Comparison of ENCODE assay signal across 11 cellular contexts in the genomic region with DNA sequence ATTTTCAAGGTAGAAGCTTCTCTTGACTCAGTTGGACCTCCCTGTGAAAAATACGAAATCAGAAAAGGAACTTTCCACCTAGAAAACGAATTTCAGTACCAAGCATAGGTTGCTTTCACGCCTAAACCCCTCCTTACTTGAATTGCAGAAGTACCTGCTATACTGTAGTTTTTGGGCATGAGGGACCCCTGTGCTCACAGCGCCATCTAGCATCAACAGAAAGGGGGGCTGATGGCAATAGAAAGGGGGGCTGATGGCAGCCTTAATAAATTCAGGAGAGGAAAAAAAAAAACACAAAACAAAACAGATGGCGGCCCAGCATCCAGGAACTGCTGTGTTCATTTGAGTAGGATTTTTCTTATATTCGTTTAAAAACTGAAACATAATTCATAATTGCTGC.
A peak's percentile ranks its signal among the peaks of the same experiment; 100 is the strongest.
DNase-seq lines count a peak whose midpoint lies in the region; ATAC-seq and TF ChIP-seq lines count a peak whose summit lies in the region.
"Had no signal": no experiment of that assay in that cellular context is flagged by ENCODE, and none has a peak within 500 bp of the region (broad histone marks: within the 10 kb centered on the region; RNA-seq: fewer than 3 reads in every experiment).

No MANE protein-coding gene starts in this region.

- DNase-seq in SK-N-SH: no peak
- no peak for DNase-seq in hepatocyte (ENCODE audit: low spot score)
- no peak for DNase-seq in stimulated activated CD4-positive, alpha-beta T cell treated with anti-CD3 and anti-CD28 coated beads, Interleukin-4, amount 100 ng/mL, for 24 hours
- no peak for DNase-seq in stimulated activated CD4-positive, alpha-beta T cell treated with anti-CD3 and anti-CD28 coated beads, Interleukin-2, amount 100 ng/mL, for 24 hours
- DNase-seq in EL: no peak
- DNase-seq: NCI-H1417 treated with DMSO at 0.1 percent for 48 hours had no signal

- H3K4me1 ChIP-seq in SK-N-SH (ENCODE audit: control insufficient read depth in 1 of 2, insufficient read depth in 2 of 2, low read depth in 1 of 2, low read length in 1 of 2) (no peaks in the 10 kb centered on the region), hepatocyte (ENCODE audit: insufficient read depth) (no peaks in the 10 kb centered on the region), rectal smooth muscle tissue (ENCODE audit: control insufficient read depth, insufficient read depth, low read length) (no peaks in the 10 kb centered on the region)

- no peak overlapping the region for H3K27ac ChIP-seq in SK-N-SH (ENCODE audit: low read depth in 2 of 2, low read length in 1 of 2)
- peak overlapping the region; percentile 54 for H3K27ac ChIP-seq in VCaP
- peak overlapping the region; percentile 91 for H3K27ac ChIP-seq in hepatocyte
- H3K27ac ChIP-seq in rectal smooth muscle tissue (ENCODE audit: low read depth, low read length): no peak overlapping the region
- H3K27ac ChIP-seq: neutrophil, SK-N-MC had no signal

- TF ChIP-seq CTCF in SK-N-SH (IDR thresholded peaks at IDR 0.05) (peak; percentile 20), VCaP (conservative IDR thresholded peaks at IDR 0.05) (no peak), hepatocyte (IDR thresholded peaks at IDR 0.05; ENCODE audit: poor library complexity) (peak; percentile 16)

- no peaks in the 10 kb centered on the region for H4K20me1 ChIP-seq in SK-N-SH (ENCODE audit: insufficient read depth)
- no peaks in the 10 kb centered on the region for H4K20me1 ChIP-seq in hepatocyte (ENCODE audit: insufficient read depth, poor library complexity, severe bottlenecking)

- peak overlapping the region; percentile 84; the same call in 1 of the 2 replicates for H2AFZ ChIP-seq in SK-N-SH (ENCODE audit: low read depth)
- H2AFZ ChIP-seq in hepatocyte: peak overlapping the region; percentile 56

- 17% methylated on average over 6 of the region's 6 CpGs for WGBS in SK-N-SH (ENCODE audit: low lambda C conversion rate)
- WGBS in hepatocyte (ENCODE audit: low lambda C conversion rate, missing lambda C conversion rate): 21% methylated on average over 6 of the region's 6 CpGs

- H3K9me2 ChIP-seq in SK-N-SH (no peaks in the 10 kb centered on the region), hepatocyte (replicated peaks; ENCODE audit: insufficient read depth) (no peaks in the 10 kb centered on the region)

- no peaks in the 10 kb centered on the region for H3K9me3 ChIP-seq in SK-N-SH
- H3K9me3 ChIP-seq in hepatocyte (ENCODE audit: low read depth): no peaks in the 10 kb centered on the region
- H3K9me3 ChIP-seq: neutrophil had no signal

- CTCF ChIA-PET in SK-N-SH (lab: Yijun Ruan, JAX): no interaction called here

- no peak for ATAC-seq in SK-N-SH treated with all-trans-retinoic acid at 6 μM for 48 hours

- no peaks in the 10 kb centered on the region for H3F3A ChIP-seq in SK-N-SH (replicated peaks; ENCODE audit: insufficient read depth)

- POLR2A ChIA-PET in SK-N-SH (lab: Yijun Ruan, JAX): no interaction called here

- H3K9ac ChIP-seq in SK-N-SH (no peak overlapping the region), rectal smooth muscle tissue (ENCODE audit: low read length) (no peak overlapping the region)

- TF ChIP-seq EP300 in SK-N-SH (IDR thresholded peaks at IDR 0.05; ENCODE audit: borderline replicate concordance in 1 of 2, low read depth in 1 of 2, low read length in 1 of 2): no peak

- H3K79me2 ChIP-seq in SK-N-SH (ENCODE audit: insufficient read depth) (no peaks in the 10 kb centered on the region), hepatocyte (no peaks in the 10 kb centered on the region)

- H3K36me3 ChIP-seq in SK-N-SH (replicated peaks in 1 of 2; ENCODE audit: control insufficient read depth in 1 of 2, insufficient read depth in 2 of 2, low read length in 1 of 2) (no peaks in the 10 kb centered on the region), hepatocyte (replicated peaks; ENCODE audit: insufficient read depth, low read depth) (no peaks in the 10 kb centered on the region), rectal smooth muscle tissue (ENCODE audit: control insufficient read depth, insufficient read depth, low read length) (no peaks in the 10 kb centered on the region)
- H3K36me3 ChIP-seq: neutrophil had no signal

- H3K4me2 ChIP-seq in SK-N-SH: 0 out of 2 replicates have a peak overlapping the region, but pooled peaks have one; percentile 61
- H3K4me2 ChIP-seq in hepatocyte: peak overlapping the region; percentile 68

- H3K27me3 ChIP-seq in SK-N-SH (ENCODE audit: insufficient read depth): no peaks in the 10 kb centered on the region
- no peaks in the 10 kb centered on the region for H3K27me3 ChIP-seq in hepatocyte
- no peaks in the 10 kb centered on the region for H3K27me3 ChIP-seq in rectal smooth muscle tissue (ENCODE audit: control insufficient read depth, insufficient read depth, low read length)

- TF ChIP-seq RAD21 in SK-N-SH (IDR thresholded peaks at IDR 0.05; ENCODE audit: low read length): no peak

- peak overlapping the region in 1 of 2 experiments; percentile 49; a peak in 3 of 4 replicates for H3K4me3 ChIP-seq in SK-N-SH (ENCODE audit: low read depth in 2 of 2, low read length in 1 of 2)
- peak overlapping the region; percentile 27 for H3K4me3 ChIP-seq in hepatocyte
- peak overlapping the region; percentile 57 for H3K4me3 ChIP-seq in rectal smooth muscle tissue (ENCODE audit: low read length)
- H3K4me3 ChIP-seq: SK-N-MC had no signal

TF ChIP-seq in SK-N-SH, 30 proteins besides CTCF, POLR2A, EP300 and RAD21:
- TF ChIP-seq EZH2phosphoT487 (IDR thresholded peaks at IDR 0.05; ENCODE audit: borderline replicate concordance, low read depth) (no peak), SMC3 (IDR thresholded peaks at IDR 0.05; ENCODE audit: low read depth, low read length) (no peak), POLR2AphosphoS5 (IDR thresholded peaks at IDR 0.05; ENCODE audit: low read depth, low read length) (no peak), SIN3A (IDR thresholded peaks at IDR 0.05; ENCODE audit: borderline replicate concordance, low read depth, low read length) (no peak)
TF ChIP-seq in SK-N-SH: peak in this region for 0.

TF ChIP-seq in SK-N-SH treated with all-trans-retinoic acid at 6 μM for 48 hours, 23 proteins besides CTCF, POLR2A, EP300 and RAD21:
- TF ChIP-seq, protein P1, sequence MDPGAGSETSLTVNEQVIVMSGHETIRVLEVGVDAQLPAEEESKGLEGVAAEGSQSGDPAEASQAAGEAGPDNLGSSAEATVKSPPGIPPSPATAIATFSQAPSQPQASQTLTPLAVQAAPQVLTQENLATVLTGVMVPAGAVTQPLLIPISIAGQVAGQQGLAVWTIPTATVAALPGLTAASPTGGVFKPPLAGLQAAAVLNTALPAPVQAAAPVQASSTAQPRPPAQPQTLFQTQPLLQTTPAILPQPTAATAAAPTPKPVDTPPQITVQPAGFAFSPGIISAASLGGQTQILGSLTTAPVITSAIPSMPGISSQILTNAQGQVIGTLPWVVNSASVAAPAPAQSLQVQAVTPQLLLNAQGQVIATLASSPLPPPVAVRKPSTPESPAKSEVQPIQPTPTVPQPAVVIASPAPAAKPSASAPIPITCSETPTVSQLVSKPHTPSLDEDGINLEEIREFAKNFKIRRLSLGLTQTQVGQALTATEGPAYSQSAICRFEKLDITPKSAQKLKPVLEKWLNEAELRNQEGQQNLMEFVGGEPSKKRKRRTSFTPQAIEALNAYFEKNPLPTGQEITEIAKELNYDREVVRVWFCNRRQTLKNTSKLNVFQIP (CRISPR knock-in tag; IDR thresholded peaks at IDR 0.05; ENCODE audit: borderline replicate concordance, low read depth): no peak
- TF ChIP-seq, protein P2, sequence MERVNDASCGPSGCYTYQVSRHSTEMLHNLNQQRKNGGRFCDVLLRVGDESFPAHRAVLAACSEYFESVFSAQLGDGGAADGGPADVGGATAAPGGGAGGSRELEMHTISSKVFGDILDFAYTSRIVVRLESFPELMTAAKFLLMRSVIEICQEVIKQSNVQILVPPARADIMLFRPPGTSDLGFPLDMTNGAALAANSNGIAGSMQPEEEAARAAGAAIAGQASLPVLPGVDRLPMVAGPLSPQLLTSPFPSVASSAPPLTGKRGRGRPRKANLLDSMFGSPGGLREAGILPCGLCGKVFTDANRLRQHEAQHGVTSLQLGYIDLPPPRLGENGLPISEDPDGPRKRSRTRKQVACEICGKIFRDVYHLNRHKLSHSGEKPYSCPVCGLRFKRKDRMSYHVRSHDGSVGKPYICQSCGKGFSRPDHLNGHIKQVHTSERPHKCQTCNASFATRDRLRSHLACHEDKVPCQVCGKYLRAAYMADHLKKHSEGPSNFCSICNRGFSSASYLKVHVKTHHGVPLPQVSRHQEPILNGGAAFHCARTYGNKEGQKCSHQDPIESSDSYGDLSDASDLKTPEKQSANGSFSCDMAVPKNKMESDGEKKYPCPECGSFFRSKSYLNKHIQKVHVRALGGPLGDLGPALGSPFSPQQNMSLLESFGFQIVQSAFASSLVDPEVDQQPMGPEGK (CRISPR knock-in tag; IDR thresholded peaks at IDR 0.05; ENCODE audit: borderline replicate concordance): no peak

Comparison
In these comparisons a context has a peak if more than half of its experiments do, and no peak if none do; other contexts are left out.
1. H3K27ac ChIP-seq: peak in VCaP (single experiment) and hepatocyte (single experiment); none in SK-N-SH (0 of 2) and rectal smooth muscle tissue (single experiment).